ENCODE assay signal across 15 cellular contexts in the genomic region with DNA sequence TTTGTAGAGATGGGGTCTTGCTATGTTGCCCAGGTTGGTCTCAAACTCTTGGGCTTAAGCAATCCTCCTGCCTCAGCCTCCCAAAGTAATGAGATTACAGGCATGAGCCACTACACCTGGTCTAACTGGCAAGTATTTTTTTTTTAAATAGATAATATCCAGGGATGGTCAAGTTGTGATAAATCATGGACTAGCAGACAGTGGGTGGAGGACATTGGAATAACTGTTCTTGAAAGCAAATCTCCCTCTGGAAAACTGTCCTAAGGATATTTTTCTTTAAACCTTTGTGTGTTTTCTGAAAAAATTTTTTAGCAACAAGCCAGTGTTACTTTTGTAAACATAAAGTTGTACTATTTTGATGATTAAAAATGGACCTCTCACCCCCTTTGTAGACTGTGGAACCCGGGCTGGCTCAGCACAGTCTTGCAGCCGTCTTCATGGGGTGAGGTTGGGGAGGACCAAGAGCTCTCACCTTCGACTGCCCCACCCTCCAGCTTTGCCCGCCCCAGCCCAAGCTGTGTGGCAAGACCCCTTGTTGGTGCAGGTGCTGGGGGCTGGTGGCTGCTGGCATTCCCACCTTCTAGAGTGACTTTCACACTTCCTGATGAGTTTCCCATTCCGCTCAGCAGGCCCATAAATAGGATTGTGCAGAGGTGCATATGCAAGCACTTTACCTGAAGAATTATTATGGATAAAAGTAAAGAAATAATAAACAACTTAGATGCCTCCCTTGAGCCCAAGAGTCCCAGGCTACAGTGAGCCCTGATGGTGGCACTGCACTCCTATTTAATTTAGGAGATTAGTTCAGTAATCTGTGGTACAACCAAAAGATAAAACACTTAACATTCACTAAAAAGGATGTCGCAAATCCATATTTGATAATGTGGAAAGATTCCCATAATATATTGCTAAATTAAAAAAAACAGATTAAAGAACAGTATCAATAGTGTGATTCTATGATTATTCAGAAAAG.
"Had no signal": no experiment of that assay in that cellular context is flagged by ENCODE, and none has a peak within 500 bp of the region (broad histone marks: within the 10 kb centered on the region; RNA-seq: fewer than 3 reads in every experiment).

No MANE protein-coding gene starts in this region.

- ATAC-seq: activated naive CD8-positive, alpha-beta T cell treated with anti-CD3 and anti-CD28 coated beads, Interleukin-2, amount 50 U/mL, for 24 hours; left cardiac atrium had no signal

- H3K9me3 ChIP-seq: prostate gland had no signal

- DNase-seq: activated CD4-positive, alpha-beta T cell treated with anti-CD3 and anti-CD28 coated beads for 48 hours; activated CD8-positive, alpha-beta memory T cell treated with anti-CD3 and anti-CD28 coated beads for 24 hours; activated naive CD4-positive, alpha-beta T cell treated with Interleukin-2 at 50 U/mL for 16 hours; activated naive CD8-positive, alpha-beta T cell treated with anti-CD3 and anti-CD28 coated beads, Interleukin-2, amount 50 U/mL, for 24 hours; effector memory CD4-positive, alpha-beta T cell; glutamatergic neuron; left cardiac atrium; naive B cell; stimulated activated CD4-positive, alpha-beta T cell treated with anti-CD3 and anti-CD28 coated beads, Interleukin-4, amount 100 ng/mL, for 1 hour; stimulated activated CD8-positive, alpha-beta memory T cell treated with anti-CD3 and anti-CD28 coated beads, Interleukin-4, amount 100 ng/mL, for 48 hours; T-helper 1 cell; upper lobe of left lung had no signal

- H3K27ac ChIP-seq: prostate gland, upper lobe of left lung had no signal

- H3K4me3 ChIP-seq: prostate gland, upper lobe of left lung had no signal

- H3K36me3 ChIP-seq: prostate gland, upper lobe of left lung had no signal

- H3K27me3 ChIP-seq: upper lobe of left lung had no signal

- FAIRE-seq: astrocyte, colon had no signal
